ENCODE assay signal across 1 cellular context in genomic region chr1:100353988-100354387, GRCh38.
TF ChIP-seq lines count a peak whose summit lies in the region.

No MANE protein-coding gene starts in this region.

TF ChIP-seq in WTC11, 78 proteins besides CTCF, POLR2A, EP300 and RAD21 (continued from another document):
- TF ChIP-seq PRDM15 (CRISPR knock-in tag; IDR thresholded peaks at IDR 0.05) (no peak), PRRX2 (CRISPR knock-in tag; IDR thresholded peaks at IDR 0.05) (no peak), ZNF138 (CRISPR knock-in tag; conservative IDR thresholded peaks at IDR 0.05) (no peak), ZNF281 (CRISPR knock-in tag; IDR thresholded peaks at IDR 0.05) (no peak), ZNF425 (CRISPR knock-in tag; conservative IDR thresholded peaks at IDR 0.05) (no peak), ATF2 (CRISPR knock-in tag; IDR thresholded peaks at IDR 0.05; ENCODE audit: borderline replicate concordance, low read depth) (no peak)
